In the genomic region with DNA sequence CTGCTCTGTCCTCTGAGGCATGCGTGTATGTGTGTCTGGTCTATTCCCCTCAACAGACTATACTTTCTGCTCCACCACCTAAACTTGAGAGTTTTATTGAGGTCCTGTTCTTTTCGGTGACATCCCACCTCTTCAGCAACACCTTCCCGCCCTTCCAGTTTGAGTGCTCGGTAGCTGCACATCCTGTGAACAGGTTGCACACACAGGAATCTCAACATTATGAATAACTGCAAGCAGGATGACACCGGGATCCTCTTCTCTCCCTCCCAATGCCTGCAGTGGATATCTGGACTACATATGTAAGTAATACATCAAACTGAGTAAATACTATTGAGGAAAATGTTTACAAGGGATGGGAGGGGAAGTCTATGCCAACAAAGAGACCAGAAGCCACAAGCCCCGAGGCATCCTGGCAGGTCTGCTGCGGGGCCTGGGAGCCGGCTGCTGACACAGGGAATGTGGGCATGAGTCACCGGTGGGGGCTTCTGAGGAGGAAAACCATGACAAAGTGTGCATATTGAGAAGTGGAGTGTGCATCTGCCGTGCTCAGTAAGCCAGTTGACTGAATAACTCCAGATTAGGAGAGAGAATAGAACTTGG, we compare ENCODE assay signal across 9 cellular contexts. TPM values are rescaled to one million over a fixed set of nuclear protein-coding genes. Genes with fewer than 3 reads are reported as not detected.
A peak's percentile ranks its signal among the peaks of the same experiment; 100 is the strongest.
DNase-seq lines count a peak whose midpoint lies in the region; ATAC-seq and TF ChIP-seq lines count a peak whose summit lies in the region.
"Had no signal": no experiment of that assay in that cellular context is flagged by ENCODE, and none has a peak within 500 bp of the region (broad histone marks: within the 10 kb centered on the region; RNA-seq: fewer than 3 reads in every experiment).

No MANE protein-coding gene starts in this region.

- no peaks in the 10 kb centered on the region for H3K9me3 ChIP-seq in BE2C

- H3K36me3 ChIP-seq in BE2C (no peaks in the 10 kb centered on the region), kidney epithelial cell (ENCODE audit: control insufficient read depth, insufficient read depth, low read length) (no peaks in the 10 kb centered on the region)

- TF ChIP-seq CTCF in BE2C (IDR thresholded peaks at IDR 0.05; ENCODE audit: low read depth, low read length) (no peak), kidney epithelial cell (IDR thresholded peaks at IDR 0.05; ENCODE audit: insufficient read depth, low read length, poor library complexity, severe bottlenecking) (no peak), GM20000 (IDR thresholded peaks at IDR 0.05; ENCODE audit: extremely low read depth, missing control alignments) (no peak)

- H3K4me1 ChIP-seq in BE2C, result no peaks in the 10 kb centered on the region; the same call in 1 of the 2 replicates

- no peak overlapping the region for H3K4me3 ChIP-seq in BE2C (ENCODE audit: low read depth, low read length)
- H3K4me3 ChIP-seq in kidney epithelial cell (ENCODE audit: low read depth, low read length), result no peak overlapping the region

- no peak for ATAC-seq in GM21619 (IDR thresholded peaks at IDR 0.05; ENCODE audit: unreplicated experiment)
- no peak for ATAC-seq in GM21723 (IDR thresholded peaks at IDR 0.05; ENCODE audit: unreplicated experiment)
- ATAC-seq: activated CD8-positive, alpha-beta T cell treated with anti-CD3 and anti-CD28 coated beads, Interleukin-2, amount 10 ng/mL, durations not matched to agents 7 days and 5 days had no signal

- peak; percentile 72 for DNase-seq in BE2C
- peak; percentile 36 for DNase-seq in HPDE6-E6E7 (ENCODE audit: extremely low spot score)
- peak; percentile 73 for DNase-seq in T1000 (lab: John Stamatoyannopoulos, UW)
- peak; percentile 78 for DNase-seq in kidney epithelial cell (ENCODE audit: low read depth)
- DNase-seq in effector CD8-positive, alpha-beta T cell (lab: John Stamatoyannopoulos, UW), result no peak
- no peak for DNase-seq in GM20000 (ENCODE audit: low spot score)
- DNase-seq: activated CD8-positive, alpha-beta T cell treated with anti-CD3 and anti-CD28 coated beads, Interleukin-2, amount 10 ng/mL, durations not matched to agents 7 days and 5 days had no signal

- H3K27me3 ChIP-seq in BE2C (no peaks in the 10 kb centered on the region), kidney epithelial cell (ENCODE audit: control insufficient read depth, insufficient read depth, low read length) (no peaks in the 10 kb centered on the region)

RNA-seq across cellular contexts. Expression of a gene that starts 8.6 kb away (rescaled TPM):
- 1.9 TPM for polyA plus RNA-seq in BE2C (2012; ENCODE audit: insufficient read depth, insufficient read length, low read depth)
- 5.0 and 5.5 TPM in 2 replicates for total RNA-seq in kidney epithelial cell

Comparison
In these comparisons a context has a peak if more than half of its experiments do, and no peak if none do; other contexts are left out.
1. DNase-seq: peak in BE2C (single experiment), HPDE6-E6E7 (single experiment), T1000 (single experiment) and kidney epithelial cell (single experiment); none in effector CD8-positive, alpha-beta T cell (single experiment) and GM20000 (single experiment).